ENCODE assay signal across 8 cellular contexts in genomic region chr13:99151516-99151915, GRCh38. TPM values are rescaled to one million over a fixed set of nuclear protein-coding genes. Genes with fewer than 3 reads are reported as not detected.
DNase-seq lines count a peak whose midpoint lies in the region; ATAC-seq, FAIRE-seq and TF ChIP-seq lines count a peak whose summit lies in the region.

No MANE protein-coding gene starts in this region.

- no peaks in the 10 kb centered on the region for H3K36me3 Mint-ChIP-seq in CD8-positive, alpha-beta memory T cell

- no peaks in the 10 kb centered on the region for H4K20me1 ChIP-seq in BLaER1

- peak; percentile 66 for FAIRE-seq in bronchial epithelial cell (lab: Jason Lieb, UNC)

- CTCF ChIA-PET in CD8-positive, alpha-beta memory T cell (lab: Charles Lee) = no interaction called here

- TF ChIP-seq CTCF in bronchial epithelial cell (IDR thresholded peaks at IDR 0.05; ENCODE audit: insufficient read depth, low read length, severe bottlenecking) = no peak
- TF ChIP-seq CTCF in suprapubic skin (IDR thresholded peaks at IDR 0.05) = no peak

- no peaks in the 10 kb centered on the region for H3K9me3 ChIP-seq in BLaER1
- no peaks in the 10 kb centered on the region for H3K9me3 ChIP-seq in CD8-positive, alpha-beta memory T cell (ENCODE audit: low read length)
- no peaks in the 10 kb centered on the region for H3K9me3 ChIP-seq in suprapubic skin

- peak overlapping the region; percentile 73 for H3K4me2 ChIP-seq in BLaER1

- H3K27ac ChIP-seq in BLaER1 (no peak overlapping the region), suprapubic skin (no peak overlapping the region)
- H3K27ac ChIP-seq in CD8-positive, alpha-beta memory T cell (ENCODE audit: low read depth, low read length) = no peak overlapping the region

- H3K27ac Mint-ChIP-seq in CD8-positive, alpha-beta memory T cell = no peak overlapping the region

- peaks cover 0 to under 1% of the 10 kb centered on the region in 2 donors for H3K27me3 Mint-ChIP-seq in CD8-positive, alpha-beta memory T cell

- ATAC-seq in GM19467 (IDR thresholded peaks at IDR 0.05; ENCODE audit: unreplicated experiment) (peak; percentile 88), HG03469 (IDR thresholded peaks at IDR 0.05; ENCODE audit: unreplicated experiment) (peak; percentile 78)

- no peak for TF ChIP-seq POLR2A in suprapubic skin (IDR thresholded peaks at IDR 0.05)

- TF ChIP-seq EP300 in suprapubic skin (IDR thresholded peaks at IDR 0.05) = no peak

- H3K36me3 ChIP-seq in BLaER1 (no peaks in the 10 kb centered on the region), bronchial epithelial cell (ENCODE audit: control insufficient read depth, insufficient read depth, low read length) (no peaks in the 10 kb centered on the region), suprapubic skin (no peaks in the 10 kb centered on the region)
- no peaks in the 10 kb centered on the region for H3K36me3 ChIP-seq in CD8-positive, alpha-beta memory T cell (ENCODE audit: insufficient read depth, low read length)

- peaks cover 20% of the 10 kb centered on the region for H3K4me1 ChIP-seq in BLaER1
- no peaks in the 10 kb centered on the region for H3K4me1 ChIP-seq in CD8-positive, alpha-beta memory T cell (ENCODE audit: insufficient read depth, low read length)
- H3K4me1 ChIP-seq in suprapubic skin = peaks cover 5% of the 10 kb centered on the region

- H3K4me3 ChIP-seq in BLaER1 = no peak overlapping the region
- H3K4me3 ChIP-seq in bronchial epithelial cell (ENCODE audit: low read depth, low read length) = no peak overlapping the region
- H3K4me3 ChIP-seq in CD8-positive, alpha-beta memory T cell (ENCODE audit: low read length) = no peak overlapping the region
- H3K4me3 ChIP-seq in suprapubic skin = no peak overlapping the region

- H3K9me3 Mint-ChIP-seq in CD8-positive, alpha-beta memory T cell = no peaks in the 10 kb centered on the region

- DNase-seq in bronchial epithelial cell (ENCODE audit: low read depth) (peak; percentile 98), midbrain (lab: John Stamatoyannopoulos, UW) (no peak), suprapubic skin (ENCODE audit: low spot score in 2 of 2) (no peak), NCI-H1092 treated with DMSO at 0.1 percent for 48 hours (lab: John Stamatoyannopoulos, UW) (no peak)
- no peak for DNase-seq in CD8-positive, alpha-beta memory T cell

- H3K4me1 Mint-ChIP-seq in CD8-positive, alpha-beta memory T cell = no peaks in the 10 kb centered on the region

- POLR2A ChIA-PET in CD8-positive, alpha-beta memory T cell (lab: Charles Lee) = no interaction called here

- no peaks in the 10 kb centered on the region for H3K27me3 ChIP-seq in BLaER1
- H3K27me3 ChIP-seq in bronchial epithelial cell (ENCODE audit: control insufficient read depth, insufficient read depth, low read length) = no peaks in the 10 kb centered on the region
- no peaks in the 10 kb centered on the region for H3K27me3 ChIP-seq in CD8-positive, alpha-beta memory T cell (ENCODE audit: insufficient read depth, low read length, poor library complexity, severe bottlenecking)
- H3K27me3 ChIP-seq in suprapubic skin = peaks cover 2% of the 10 kb centered on the region

- 77% methylated on average over 4 of the region's 4 CpGs for WGBS in suprapubic skin

- no peak overlapping the region for H3K9ac ChIP-seq in BLaER1

- H3K4me3 Mint-ChIP-seq in CD8-positive, alpha-beta memory T cell = no peak overlapping the region

RNA-seq across cellular contexts. Expression of gene UBAC2, which starts 49.1 kb away (rescaled TPM):
- 38.9 and 40.0 TPM in 2 replicates for total RNA-seq in bronchial epithelial cell
- 10 to 100 TPM; 62.3 to 63.7 TPM for total RNA-seq in CD8-positive, alpha-beta memory T cell
- 160 TPM for polyA plus RNA-seq in CD8-positive, alpha-beta memory T cell
- total RNA-seq in suprapubic skin = 100 to 1,000 TPM in 2 of 4 donors, 10 to 100 TPM in 2; 67.3 to 111 (median 93.8) TPM
